In the genomic region with DNA sequence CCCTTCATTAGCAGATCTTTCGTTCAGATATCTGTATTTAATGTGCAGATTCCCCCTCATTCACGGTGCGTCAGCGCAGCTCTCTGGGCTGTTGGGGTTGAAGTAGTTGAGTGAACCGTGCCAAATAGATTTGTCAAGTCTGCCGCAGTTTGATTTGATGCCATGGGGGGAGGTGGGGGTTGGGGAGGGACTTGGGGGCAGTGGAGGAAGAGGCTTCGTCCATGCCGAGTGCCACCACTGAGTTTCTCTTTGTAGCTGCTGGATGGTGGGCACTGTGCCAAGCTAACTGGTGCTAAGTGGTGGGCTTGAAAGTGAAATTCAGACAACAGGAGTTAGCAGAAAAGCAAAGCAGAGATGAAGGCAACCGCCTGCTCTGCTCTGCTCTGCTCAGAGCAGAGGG, we compare ENCODE assay signal across 16 cellular contexts. TPM values are rescaled to one million over a fixed set of nuclear protein-coding genes. Genes with fewer than 3 reads are reported as not detected.
DNase-seq lines count a peak whose midpoint lies in the region; ATAC-seq and TF ChIP-seq lines count a peak whose summit lies in the region.
"Had no signal": no experiment of that assay in that cellular context is flagged by ENCODE, and none has a peak within 500 bp of the region (broad histone marks: within the 10 kb centered on the region; RNA-seq: fewer than 3 reads in every experiment).

No MANE protein-coding gene starts in this region.

- WGBS in H9 (ENCODE audit: extremely low coverage, insufficient read length, low lambda C conversion rate): no CpG with 5 or more reads among the region's 9 CpGs
- WGBS in hepatocyte (ENCODE audit: low lambda C conversion rate, missing lambda C conversion rate): 84% methylated on average over 7 of the region's 9 CpGs

- H3K14ac ChIP-seq in H9 (ENCODE audit: insufficient read depth, low read length): no peak overlapping the region

- H3K9me2 ChIP-seq in OCI-LY1 (ENCODE audit: low read depth, low read length) (no peaks in the 10 kb centered on the region), hepatocyte (replicated peaks; ENCODE audit: insufficient read depth) (no peaks in the 10 kb centered on the region)

- H2BK5ac ChIP-seq in H9 (ENCODE audit: insufficient read length, low read length): no peak overlapping the region

- H3F3A ChIP-seq in OCI-LY1 (ENCODE audit: insufficient read depth, low read length): no peaks in the 10 kb centered on the region

- H3K79me2 ChIP-seq in H9 (ENCODE audit: insufficient read depth, low read length) (no peaks in the 10 kb centered on the region), OCI-LY1 (ENCODE audit: insufficient read depth, low read length) (no peaks in the 10 kb centered on the region), hepatocyte (no peaks in the 10 kb centered on the region)

- no peaks in the 10 kb centered on the region; the same call in 1 of the 2 replicates for H3K36me3 ChIP-seq in OCI-LY1 (ENCODE audit: insufficient read depth, low read length)
- H3K36me3 ChIP-seq in hepatocyte (replicated peaks; ENCODE audit: insufficient read depth, low read depth): no peaks in the 10 kb centered on the region
- peaks cover 59% of the 10 kb centered on the region in 2 donors for H3K36me3 ChIP-seq in stomach smooth muscle (ENCODE audit: control insufficient read depth in 2 of 2, insufficient read depth in 2 of 2, low read length in 2 of 2)

- no peak overlapping the region for H2AFZ ChIP-seq in H9 (ENCODE audit: low read length)
- H2AFZ ChIP-seq in OCI-LY1 (ENCODE audit: low read length): no peak overlapping the region
- no peak overlapping the region for H2AFZ ChIP-seq in hepatocyte
- H2AFZ ChIP-seq: PC-9 had no signal

- H3K9me3 ChIP-seq in H9 (ENCODE audit: control insufficient read depth, low read depth, low read length) (no peaks in the 10 kb centered on the region), OCI-LY1 (ENCODE audit: low read length) (no peaks in the 10 kb centered on the region), hepatocyte (ENCODE audit: low read depth) (no peaks in the 10 kb centered on the region), stomach smooth muscle (ENCODE audit: control insufficient read depth in 2 of 2, low read length in 2 of 2) (no peaks in the 10 kb centered on the region)
- H3K9me3 ChIP-seq: adrenal gland had no signal

- H3K56ac ChIP-seq in H9 (ENCODE audit: insufficient read length, low read depth, low read length): no peak overlapping the region

- no peak overlapping the region for H3K4me3 Mint-ChIP-seq in H9
- H3K4me3 Mint-ChIP-seq: activated CD8-positive, alpha-beta memory T cell treated with anti-CD3 and anti-CD28 coated beads, Interleukin-2, amount 10 ng/mL, durations not matched to agents 7 days and 5 days had no signal

- H4K8ac ChIP-seq in H9 (replicated peaks; ENCODE audit: insufficient read length, low read depth, low read length): no peak overlapping the region

- no peaks in the 10 kb centered on the region for H3K27me3 Mint-ChIP-seq in H9 (ENCODE audit: low read depth)

- H2BK20ac ChIP-seq in H9 (ENCODE audit: low read depth, low read length, poor library complexity, severe bottlenecking): no peak overlapping the region

- H3K9me3 Mint-ChIP-seq in H9: no peaks in the 10 kb centered on the region; a peak in 1 of 5 replicates

- peaks cover 56 to 62% of the 10 kb centered on the region in 2 experiments for H3K4me1 Mint-ChIP-seq in H9
- H3K4me1 Mint-ChIP-seq: activated CD8-positive, alpha-beta memory T cell treated with anti-CD3 and anti-CD28 coated beads, Interleukin-2, amount 10 ng/mL, durations not matched to agents 7 days and 5 days had no signal

- H2BK12ac ChIP-seq in H9 (ENCODE audit: insufficient read length, low read depth, low read length): no peak overlapping the region

- H3K36me3 Mint-ChIP-seq in H9 (ENCODE audit: insufficient read depth in 1 of 3, low read depth in 3 of 3): peaks cover 26 to 38% (median 34%) of the 10 kb centered on the region in 3 experiments
- H3K36me3 Mint-ChIP-seq: activated CD8-positive, alpha-beta memory T cell treated with anti-CD3 and anti-CD28 coated beads, Interleukin-2, amount 10 ng/mL, durations not matched to agents 7 days and 5 days had no signal

- no peak overlapping the region for H3K18ac ChIP-seq in H9 (ENCODE audit: insufficient read length, low read depth, low read length)

- H3K27me3 ChIP-seq in H9 (ENCODE audit: insufficient read depth, low read length) (no peaks in the 10 kb centered on the region), OCI-LY1 (ENCODE audit: insufficient read depth, low read length) (no peaks in the 10 kb centered on the region), hepatocyte (no peaks in the 10 kb centered on the region), stomach smooth muscle (ENCODE audit: control insufficient read depth in 1 of 2, insufficient read depth in 2 of 2, low read length in 2 of 2) (no peaks in the 10 kb centered on the region)
- H3K27me3 ChIP-seq: adrenal gland had no signal

- H3K79me1 ChIP-seq in H9 (ENCODE audit: insufficient read depth, low read depth, low read length, poor library complexity, severe bottlenecking): no peaks in the 10 kb centered on the region

- no peak overlapping the region for H2AK5ac ChIP-seq in H9 (ENCODE audit: insufficient read length, low read length)

- peak overlapping the region; percentile 69 to 86 (median 82); a peak in 5 of 7 replicates for H3K27ac Mint-ChIP-seq in H9
- H3K27ac Mint-ChIP-seq: activated CD8-positive, alpha-beta memory T cell treated with anti-CD3 and anti-CD28 coated beads, Interleukin-2, amount 10 ng/mL, durations not matched to agents 7 days and 5 days had no signal

- H4K5ac ChIP-seq in H9 (ENCODE audit: insufficient read length, low read depth, low read length): no peak overlapping the region

- H3K9ac ChIP-seq in H9 (ENCODE audit: extremely low read depth, insufficient read length, low read length) (no peak overlapping the region), OCI-LY1 (ENCODE audit: low read length) (no peak overlapping the region), stomach smooth muscle (ENCODE audit: low read length in 2 of 2) (peak overlapping the region in 1 of 2 donors; percentile 24)

- H3K4me1 ChIP-seq in H9 (ENCODE audit: insufficient read depth, low read length): peaks cover 7% of the 10 kb centered on the region; the same call in 1 of the 2 replicates
- peaks cover 14% of the 10 kb centered on the region for H3K4me1 ChIP-seq in OCI-LY1 (ENCODE audit: insufficient read depth, low read length, severe bottlenecking)
- H3K4me1 ChIP-seq in hepatocyte (ENCODE audit: insufficient read depth): peaks cover 30% of the 10 kb centered on the region
- peaks cover 94% of the 10 kb centered on the region for H3K4me1 ChIP-seq in stomach smooth muscle (ENCODE audit: control insufficient read depth, insufficient read depth, low read length)

- TF ChIP-seq CTCF in H9 (conservative IDR thresholded peaks at IDR 0.05): no peak
- no peak for TF ChIP-seq CTCF in OCI-LY1 (IDR thresholded peaks at IDR 0.05; ENCODE audit: low read length)
- no peak for TF ChIP-seq CTCF in hepatocyte (IDR thresholded peaks at IDR 0.05; ENCODE audit: poor library complexity)

- H3K4me3 ChIP-seq in OCI-LY1 (ENCODE audit: low read depth, low read length, poor library complexity, severe bottlenecking) (no peak overlapping the region), hepatocyte (no peak overlapping the region), stomach smooth muscle (ENCODE audit: low read length in 2 of 2) (no peak overlapping the region)
- H3K4me3 ChIP-seq: adrenal gland, PC-9 had no signal

- H2BK120ac ChIP-seq in H9 (ENCODE audit: low read depth, low read length, poor library complexity, severe bottlenecking): no peak overlapping the region

- no peak overlapping the region for H3T11ph ChIP-seq in H9 (ENCODE audit: low read length)

- no peak overlapping the region for H4K91ac ChIP-seq in H9 (ENCODE audit: insufficient read length, low read depth, low read length)

- DNase-seq in H9: no peak
- DNase-seq in hepatocyte (ENCODE audit: low spot score): no peak
- no peak for DNase-seq in T-helper 1 cell
- DNase-seq in DMS53 (lab: John Stamatoyannopoulos, UW): no peak
- DNase-seq: activated CD4-positive, CD25-positive, alpha-beta regulatory T cell treated with anti-CD3 and anti-CD28 coated beads, Interleukin-2, amount 50 U/mL, for 72 hours; activated CD8-positive, alpha-beta memory T cell treated with anti-CD3 and anti-CD28 coated beads, Interleukin-2, amount 10 ng/mL, durations not matched to agents 7 days and 5 days; adrenal gland; hippocampal formation; NCI-H1694 treated with DMSO at 0.1 percent for 48 hours; NCI-H524 treated with DMSO at 0.1 percent for 48 hours; PC-9; T-helper 9 cell had no signal

- H3K4ac ChIP-seq in H9 (ENCODE audit: low read depth, low read length): no peak overlapping the region

- H3K23ac ChIP-seq in H9 (ENCODE audit: insufficient read length, low read depth, low read length): no peak overlapping the region

- H3K4me2 ChIP-seq in H9 (ENCODE audit: insufficient read depth, insufficient read length, low read length) (no peak overlapping the region), OCI-LY1 (ENCODE audit: low read length) (no peak overlapping the region), hepatocyte (no peak overlapping the region)
- H3K4me2 ChIP-seq: PC-9 had no signal

- H4K20me1 ChIP-seq in H9 (ENCODE audit: control insufficient read depth, insufficient read depth, insufficient read length) (no peaks in the 10 kb centered on the region), OCI-LY1 (ENCODE audit: insufficient read depth, low read length) (no peaks in the 10 kb centered on the region), hepatocyte (ENCODE audit: insufficient read depth, poor library complexity, severe bottlenecking) (no peaks in the 10 kb centered on the region)

- H3K27ac ChIP-seq in H9 (ENCODE audit: insufficient read length, low read depth, low read length): no peak overlapping the region
- peak overlapping the region; percentile 25 for H3K27ac ChIP-seq in OCI-LY1 (ENCODE audit: low read depth, low read length, poor library complexity, severe bottlenecking)
- peak overlapping the region; percentile 11 for H3K27ac ChIP-seq in hepatocyte
- H3K27ac ChIP-seq in stomach smooth muscle (ENCODE audit: low read length): peak overlapping the region; percentile 85
- H3K27ac ChIP-seq: PC-9 had no signal

- no peak overlapping the region for H2BK15ac ChIP-seq in H9 (ENCODE audit: low read depth, low read length)

- no peak for ATAC-seq in HG02588 (IDR thresholded peaks at IDR 0.05; ENCODE audit: unreplicated experiment)
- ATAC-seq: activated CD8-positive, alpha-beta memory T cell treated with anti-CD3 and anti-CD28 coated beads, Interleukin-2, amount 10 ng/mL, durations not matched to agents 7 days and 5 days; HCT116 had no signal

- H3K23me2 ChIP-seq in H9 (ENCODE audit: insufficient read length, low read depth, low read length, poor library complexity, severe bottlenecking): no peaks in the 10 kb centered on the region

RNA-seq across cellular contexts. Expression of a gene that starts 47.9 kb away (rescaled TPM):
- total RNA-seq in H9 (2021): 19.7 and 20.7 TPM in 2 replicates
- total RNA-seq in hepatocyte: 60.2 and 79.2 TPM in 2 replicates
- 61.0 and 74.6 TPM in 2 replicates for polyA plus RNA-seq in hepatocyte
